8 cellular contexts compared by ENCODE assay signal in the genomic region with DNA sequence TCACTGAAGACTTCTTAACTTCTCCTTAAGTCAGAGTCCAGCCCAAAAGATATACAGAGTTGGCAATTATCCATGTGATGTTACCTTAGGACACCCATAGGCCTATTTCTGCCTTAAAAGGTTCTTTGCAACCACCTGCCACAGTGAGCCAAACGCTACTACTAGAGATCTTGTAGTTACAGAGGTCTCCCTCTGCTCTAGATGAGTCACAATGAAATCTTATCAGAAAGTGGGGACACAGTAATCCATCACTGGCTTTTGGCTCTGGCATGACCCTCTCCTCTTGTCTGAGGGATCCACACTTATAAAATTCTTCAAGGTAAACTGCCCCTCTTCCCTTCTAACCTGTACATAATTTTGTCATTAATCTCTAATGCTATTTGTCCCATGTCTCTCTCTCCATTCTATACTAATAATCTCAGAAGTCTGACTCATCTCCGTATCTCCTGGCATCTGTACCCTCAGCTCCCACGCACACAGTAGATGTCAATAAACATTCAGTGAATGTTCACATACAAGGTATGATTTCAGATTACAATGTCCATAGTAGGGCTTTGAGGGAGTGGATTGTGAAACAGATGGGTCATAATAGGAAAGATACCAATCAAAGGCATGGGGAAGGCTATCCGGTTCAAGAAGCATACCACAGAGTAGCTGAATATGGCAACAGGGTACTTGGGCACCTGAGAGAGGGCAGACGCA.
DNase-seq lines count a peak whose midpoint lies in the region; ATAC-seq and TF ChIP-seq lines count a peak whose summit lies in the region.

No MANE protein-coding gene starts in this region.

- peaks cover 0 to 36% (median 8%) of the 10 kb centered on the region in 4 donors for H3K4me1 ChIP-seq in transverse colon

- intact Hi-C loops in transverse colon (cut with DNase I; ENCODE audit: low total_unique reads), result no loop called here

- H3K27ac ChIP-seq in transverse colon, result peak overlapping the region in 3 of 4 donors; percentile 7 to 28 (median 9)

- TF ChIP-seq CTCF in astrocyte of the spinal cord (IDR thresholded peaks at IDR 0.05; ENCODE audit: low read depth, low read length) (no peak), transverse colon (IDR thresholded peaks at IDR 0.05) (no peak)

- TF ChIP-seq POLR2A in transverse colon (IDR thresholded peaks at IDR 0.05), result no peak

- no peak overlapping the region for H3K4me3 ChIP-seq in astrocyte of the spinal cord (ENCODE audit: low read depth, low read length)
- H3K4me3 ChIP-seq in transverse colon, result no peak overlapping the region

- ATAC-seq in HG03439 (IDR thresholded peaks at IDR 0.05; ENCODE audit: unreplicated experiment), result peak; percentile 31

- in situ Hi-C loops in astrocyte of the spinal cord (cut with HindIII; ENCODE audit: low sequenced_read_pairs), result no loop called here
- in situ Hi-C loops in transverse colon (cut with MboI; ENCODE audit: low pct_ligation_motif_present in 1 of 4, low pct_unique_long_range_greater_than_20kb in 1 of 4, low sequenced_read_pairs in 3 of 4), result no loop called here

- H3K9me3 ChIP-seq in transverse colon, result no peaks in the 10 kb centered on the region

- no peaks in the 10 kb centered on the region for H3K36me3 ChIP-seq in transverse colon

- no peak for TF ChIP-seq EP300 in transverse colon (IDR thresholded peaks at IDR 0.05; ENCODE audit: low read depth)

- DNase-seq in stimulated activated CD4-positive, alpha-beta T cell treated with anti-CD3 and anti-CD28 coated beads, Interleukin-4, amount 100 ng/mL, for 1 hour, result peak; percentile 8
- DNase-seq in stimulated activated CD4-positive, alpha-beta T cell treated with anti-CD3 and anti-CD28 coated beads, Interleukin-2, amount 100 ng/mL, for 48 hours, result no peak
- DNase-seq in astrocyte of the spinal cord (ENCODE audit: low read depth, low spot score) (peak; percentile 10), transverse colon (no peak), amygdala (lab: John Stamatoyannopoulos, UW) (no peak), cerebellar cortex (ENCODE audit: low spot score) (no peak), foreskin melanocyte (no peak)

- H3K27me3 ChIP-seq in transverse colon, result no peaks in the 10 kb centered on the region

- WGBS in transverse colon (ENCODE audit: low coverage in 1 of 2), 2 donors, result 69 to 100% methylated on average over 1 to 5 of the region's 5 CpGs

Comparison
In these comparisons a context has a peak if more than half of its experiments do, and no peak if none do; other contexts are left out.
1. DNase-seq: peak in stimulated activated CD4-positive, alpha-beta T cell treated with anti-CD3 and anti-CD28 coated beads, Interleukin-4, amount 100 ng/mL, for 1 hour (single experiment) and astrocyte of the spinal cord (single experiment); none in stimulated activated CD4-positive, alpha-beta T cell treated with anti-CD3 and anti-CD28 coated beads, Interleukin-2, amount 100 ng/mL, for 48 hours (0 of 2), transverse colon (single experiment), amygdala (0 of 56), cerebellar cortex (single experiment) and foreskin melanocyte (single experiment).